Comparison of ENCODE assay signal across 8 cellular contexts in the genomic region with DNA sequence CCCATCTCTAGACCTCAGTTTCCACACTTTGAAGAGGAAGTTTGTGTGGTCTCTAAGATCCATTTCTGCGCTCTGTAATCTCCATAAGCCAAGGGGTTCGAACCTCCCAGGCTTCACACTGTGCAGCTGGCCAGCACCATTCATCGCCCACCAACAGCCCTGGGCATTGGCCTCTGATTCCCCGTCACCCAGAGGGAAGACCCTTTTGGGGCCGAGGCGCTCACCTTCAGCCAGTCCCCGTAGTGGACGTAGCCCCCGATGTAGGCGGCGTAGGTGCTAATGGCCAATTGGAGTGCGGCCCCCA. TPM values are rescaled to one million over a fixed set of nuclear protein-coding genes. Genes with fewer than 3 reads are reported as not detected.
DNase-seq lines count a peak whose midpoint lies in the region; ATAC-seq and TF ChIP-seq lines count a peak whose summit lies in the region.

No MANE protein-coding gene starts in this region.

- H3K4me1 Mint-ChIP-seq in activated CD4-positive, alpha-beta T cell treated with anti-CD3 and anti-CD28 coated beads, Interleukin-2, amount 10 ng/mL, durations not matched to agents 7 days and 5 days = peaks cover 24% of the 10 kb centered on the region

- H3K27ac Mint-ChIP-seq in activated CD4-positive, alpha-beta T cell treated with anti-CD3 and anti-CD28 coated beads, Interleukin-2, amount 10 ng/mL, durations not matched to agents 7 days and 5 days = peak overlapping the region; percentile 97

- 7% methylated on average over 10 of the region's 12 CpGs for WGBS in right lobe of liver (ENCODE audit: insufficient coverage, low coverage, low lambda C conversion rate, missing lambda C conversion rate)

- H3K36me3 ChIP-seq in right lobe of liver (peaks cover 0 to 15% (median 8%) of the 10 kb centered on the region in 4 donors), tibial artery (peaks cover 0 to 31% (median 0%) of the 10 kb centered on the region in 3 donors)

- TF ChIP-seq POLR2A in right lobe of liver (IDR thresholded peaks at IDR 0.05) = no peak

- H3K27me3 Mint-ChIP-seq in activated CD4-positive, alpha-beta T cell treated with anti-CD3 and anti-CD28 coated beads, Interleukin-2, amount 10 ng/mL, durations not matched to agents 7 days and 5 days = no peaks in the 10 kb centered on the region

- ATAC-seq in right lobe of liver (no peak), HG03175 (IDR thresholded peaks at IDR 0.05; ENCODE audit: unreplicated experiment) (no peak), HG03097 (IDR thresholded peaks at IDR 0.05; ENCODE audit: low FRiP score, unreplicated experiment) (no peak)

- H3K4me3 Mint-ChIP-seq in activated CD4-positive, alpha-beta T cell treated with anti-CD3 and anti-CD28 coated beads, Interleukin-2, amount 10 ng/mL, durations not matched to agents 7 days and 5 days = peak overlapping the region; percentile 98

- H3K27me3 ChIP-seq in right lobe of liver = no peaks in the 10 kb centered on the region
- H3K27me3 ChIP-seq in tibial artery = no peaks in the 10 kb centered on the region

- no peaks in the 10 kb centered on the region for H3K9me3 Mint-ChIP-seq in activated CD4-positive, alpha-beta T cell treated with anti-CD3 and anti-CD28 coated beads, Interleukin-2, amount 10 ng/mL, durations not matched to agents 7 days and 5 days

- CTCF ChIA-PET in activated CD4-positive, alpha-beta T cell treated with anti-CD3 and anti-CD28 coated beads, Interleukin-2, amount 10 ng/mL, durations not matched to agents 7 days and 5 days (lab: Charles Lee) = no interaction called here

- peaks cover 6% of the 10 kb centered on the region for H3K36me3 Mint-ChIP-seq in activated CD4-positive, alpha-beta T cell treated with anti-CD3 and anti-CD28 coated beads, Interleukin-2, amount 10 ng/mL, durations not matched to agents 7 days and 5 days (ENCODE audit: low read depth)

- no peak for DNase-seq in activated CD4-positive, alpha-beta T cell treated with anti-CD3 and anti-CD28 coated beads, Interleukin-2, amount 10 ng/mL, durations not matched to agents 7 days and 5 days
- DNase-seq in activated CD4-positive, alpha-beta T cell treated with anti-CD3 and anti-CD28 coated beads, Interleukin-2, amount 50 U/mL, for 1 hour = no peak
- DNase-seq in astrocyte of the hippocampus (ENCODE audit: low read depth, low spot score) (peak; percentile 42), right lobe of liver (peak in 1 of 3 donors; percentile 50), tibial artery (no peak)
- no peak for DNase-seq in activated CD8-positive, alpha-beta memory T cell treated with anti-CD3 and anti-CD28 coated beads for 24 hours

- peak overlapping the region in 1 of 3 donors; percentile 64 for H3K27ac ChIP-seq in right lobe of liver
- H3K27ac ChIP-seq in tibial artery = peak overlapping the region; percentile 68 to 77

- POLR2A ChIA-PET in activated CD4-positive, alpha-beta T cell treated with anti-CD3 and anti-CD28 coated beads, Interleukin-2, amount 10 ng/mL, durations not matched to agents 7 days and 5 days (lab: Charles Lee) = interaction anchor here (1.1 kb wide), 1 partner anchor 7 kb away, joined by 3 read pairs; no protein-coding TSS in a partner anchor

- H3K4me3 ChIP-seq in right lobe of liver (peak overlapping the region; percentile 78 to 90 (median 86)), tibial artery (peak overlapping the region; percentile 74 to 76)

- intact Hi-C loops in right lobe of liver (cut with DNase I) (no loop called here), tibial artery (cut with DNase I; ENCODE audit: low total_unique reads) (loop anchor here (5.0 kb wide), 1 partner anchor 53 kb away; the partner anchor contains the start of gene LSM12)

- H3K9me3 ChIP-seq in right lobe of liver (no peaks in the 10 kb centered on the region), tibial artery (no peaks in the 10 kb centered on the region)

- H3K4me1 ChIP-seq in right lobe of liver (peaks cover 0 to 19% (median 4%) of the 10 kb centered on the region in 4 donors), tibial artery (peaks cover 0 to 21% (median 12%) of the 10 kb centered on the region in 4 donors)

- TF ChIP-seq CTCF in right lobe of liver (IDR thresholded peaks at IDR 0.05) (no peak), tibial artery (IDR thresholded peaks at IDR 0.05) (no peak)

RNA-seq across cellular contexts. Expression of gene TMEM101, which starts 0.7 kb away (rescaled TPM):
- 10 to 100 TPM; 25.6 to 28.8 TPM for total RNA-seq in activated CD4-positive, alpha-beta T cell treated with anti-CD3 and anti-CD28 coated beads, Interleukin-2, amount 10 ng/mL, durations not matched to agents 7 days and 5 days
- 10 to 100 TPM in 4 of 6 experiments, 1 to 10 TPM in 2; 6.7 to 23.6 (median 10.9) TPM for total RNA-seq in right lobe of liver

RNA-seq across cellular contexts. Expression of gene NAGS, which starts 9.7 kb away (rescaled TPM):
- total RNA-seq in activated CD4-positive, alpha-beta T cell treated with anti-CD3 and anti-CD28 coated beads, Interleukin-2, amount 10 ng/mL, durations not matched to agents 7 days and 5 days = under 1 TPM; 0.75 to 0.79 TPM
- total RNA-seq in right lobe of liver = 10 to 100 TPM; 12.1 to 56.2 (median 45.6) TPM

RNA-seq across cellular contexts. Expression of gene LSM12, which starts 52.4 kb away (rescaled TPM):
- total RNA-seq in activated CD4-positive, alpha-beta T cell treated with anti-CD3 and anti-CD28 coated beads, Interleukin-2, amount 10 ng/mL, durations not matched to agents 7 days and 5 days = 10 to 100 TPM; 59.3 to 64.8 TPM
- 10 to 100 TPM; 24.2 to 30.6 (median 29.4) TPM for total RNA-seq in right lobe of liver

RNA-seq across cellular contexts. Expression of gene G6PC3, which starts 56.5 kb away (rescaled TPM):
- 10 to 100 TPM; 18.1 to 25.2 TPM for total RNA-seq in activated CD4-positive, alpha-beta T cell treated with anti-CD3 and anti-CD28 coated beads, Interleukin-2, amount 10 ng/mL, durations not matched to agents 7 days and 5 days
- total RNA-seq in right lobe of liver = 10 to 100 TPM in 2 of 6 experiments, 1 to 10 TPM in 4; 5.9 to 24.2 (median 9.9) TPM

Comparison
In these comparisons a context has a peak if more than half of its experiments do, and no peak if none do; other contexts are left out.
1. RNA of gene NAGS, which starts 9.7 kb away (total RNA-seq): 12.1 to 56.2 TPM in right lobe of liver; 0.75 to 0.79 TPM in activated CD4-positive, alpha-beta T cell treated with anti-CD3 and anti-CD28 coated beads, Interleukin-2, amount 10 ng/mL, durations not matched to agents 7 days and 5 days; every median in the first group is over 4 times any median in the second.